Comparison of ENCODE assay signal across 27 cellular contexts in genomic region chr16:69509125-69509524, GRCh38.
"Had no signal": no experiment of that assay in that cellular context is flagged by ENCODE, and none has a peak within 500 bp of the region (broad histone marks: within the 10 kb centered on the region; RNA-seq: fewer than 3 reads in every experiment).

No MANE protein-coding gene starts in this region.

- H3K27me3 ChIP-seq: stomach, suprapubic skin, testis, thyroid gland, tibial artery, tibial nerve, transverse colon, upper lobe of left lung, upper lobe of right lung, uterus, vagina had no signal

- H3K4me3 ChIP-seq: stomach, suprapubic skin, testis, thoracic aorta, thyroid gland, tibial artery, tibial nerve, transverse colon, upper lobe of left lung, upper lobe of right lung, uterus, vagina had no signal

- DNase-seq: stimulated activated CD4-positive, alpha-beta T cell treated with anti-CD3 and anti-CD28 coated beads, Interleukin-2, amount 100 ng/mL, for 48 hours; stimulated activated CD4-positive, alpha-beta T cell treated with anti-CD3 and anti-CD28 coated beads, Interleukin-4, amount 100 ng/mL, for 1 hour; stimulated activated CD4-positive, alpha-beta T cell treated with anti-CD3 and anti-CD28 coated beads, Interleukin-4, amount 100 ng/mL, for 24 hours; stimulated activated CD4-positive, alpha-beta T cell treated with anti-CD3 and anti-CD28 coated beads, Interleukin-4, amount 100 ng/mL, for 4 hours; stimulated activated CD8-positive, alpha-beta memory T cell treated with anti-CD3 and anti-CD28 coated beads, Interleukin-4, amount 100 ng/mL, for 48 hours; stimulated activated naive B cell treated with anti-CD40 and anti-IgM and Interleukin-4, amounts not matched to agents 10 μg/mL and 1 μg/mL and 100 μg/mL, for 72 hours; stimulated activated naive CD4-positive, alpha-beta T cell; stimulated activated naive CD4-positive, alpha-beta T cell treated with Interleukin-2 at 50 U/mL for 16 hours; stimulated activated naive CD8-positive, alpha-beta T cell treated with anti-CD3 and anti-CD28 coated beads, Interleukin-15, amount 100 ng/mL, for 72 hours; stimulated activated naive CD8-positive, alpha-beta T cell treated with anti-CD3 and anti-CD28 coated beads, Interleukin-15, Interleukin-2, amounts not matched to agents 100 U/mL and 50 U/mL, for 24 hours; stomach; substantia nigra; testis; thyroid gland; tibial artery; transverse colon; trophoblast cell; upper lobe of left lung; upper lobe of right lung; uterus had no signal

- ATAC-seq: stimulated activated effector memory CD8-positive, alpha-beta T cell treated with anti-CD3 and anti-CD28 coated beads, Interleukin-12 subunit alpha, Interleukin-12 subunit beta, amount 100 ng/mL, for 72 hours; stimulated activated memory B cell treated with anti-CD40 and anti-IgM and Interleukin-4, amounts not matched to agents 10 μg/mL and 1 μg/mL and 100 μg/mL, for 72 hours; stimulated activated naive B cell treated with anti-CD40 and anti-IgM and Interleukin-4, amounts not matched to agents 10 μg/mL and 1 μg/mL and 100 μg/mL, for 72 hours; stimulated activated naive CD8-positive, alpha-beta T cell treated with anti-CD3 and anti-CD28 coated beads, Interleukin-15, amount 100 ng/mL, for 72 hours; stimulated activated naive CD8-positive, alpha-beta T cell treated with anti-CD3 and anti-CD28 coated beads, Interleukin-15, Interleukin-2, amounts not matched to agents 100 U/mL and 50 U/mL, for 24 hours; upper lobe of right lung had no signal

- H3K4me1 ChIP-seq: stomach, testis, tibial artery, tibial nerve, transverse colon, upper lobe of left lung, upper lobe of right lung, uterus had no signal

- H3K36me3 ChIP-seq: stomach, suprapubic skin, thoracic aorta, thyroid gland, tibial artery, tibial nerve, transverse colon, upper lobe of left lung, upper lobe of right lung, uterus, vagina had no signal

- H3K9me3 ChIP-seq: stomach, suprapubic skin, testis, thoracic aorta, thyroid gland, tibial artery, tibial nerve, transverse colon, upper lobe of left lung, upper lobe of right lung, uterus, vagina had no signal

- FAIRE-seq: urothelium cell line had no signal

- H3K27ac ChIP-seq: stomach, suprapubic skin, testis, thoracic aorta, thyroid gland, tibial artery, tibial nerve, transverse colon, upper lobe of left lung, upper lobe of right lung, uterus, vagina had no signal
